In genomic region chr2:11547912-11548497, GRCh38 we compare ENCODE assay signal across 19 cellular contexts. TPM values are rescaled to one million over a fixed set of nuclear protein-coding genes. Genes with fewer than 3 reads are reported as not detected.
DNase-seq lines count a peak whose midpoint lies in the region; ATAC-seq, FAIRE-seq and TF ChIP-seq lines count a peak whose summit lies in the region.
"Had no signal": no experiment of that assay in that cellular context is flagged by ENCODE, and none has a peak within 500 bp of the region (broad histone marks: within the 10 kb centered on the region; RNA-seq: fewer than 3 reads in every experiment).

No MANE protein-coding gene starts in this region.

- no peaks in the 10 kb centered on the region for H3K79me2 ChIP-seq in K562 (ENCODE audit: control insufficient read depth, insufficient read depth, low read length)
- peaks cover 79% of the 10 kb centered on the region for H3K79me2 ChIP-seq in neural progenitor cell (ENCODE audit: low read depth)

- TF ChIP-seq RAD21 in K562 (CRISPR knock-in tag; conservative IDR thresholded peaks at IDR 0.05 in 1 of 2, IDR thresholded peaks at IDR 0.05 in 1 of 2): no peak

- no peak overlapping the region for H3K4me3 Mint-ChIP-seq in neural progenitor cell
- H3K4me3 Mint-ChIP-seq: CD4-positive, CD25-positive, alpha-beta regulatory T cell; CD8-positive, alpha-beta memory T cell; HFFc6 had no signal

- H3K27ac ChIP-seq in HEK293 (ENCODE audit: extremely low read depth, low read depth, low read length) (no peak overlapping the region), K562 (ENCODE audit: extremely low read depth, low read depth, low read length) (no peak overlapping the region), neural progenitor cell (no peak overlapping the region)

- BruUV-seq in K562 (replicated peaks; lab: Mats Ljungman, UMichigan): no TSS peak

- H3K4me1 Mint-ChIP-seq in neural progenitor cell: peaks cover 41% of the 10 kb centered on the region
- H3K4me1 Mint-ChIP-seq: CD4-positive, CD25-positive, alpha-beta regulatory T cell; CD8-positive, alpha-beta memory T cell had no signal

- POLR2A ChIA-PET in HEK293 (lab: Yijun Ruan, JAX): no interaction called here
- POLR2A ChIA-PET in K562 (lab: Yijun Ruan, JAX): interaction anchor here (0.9 to 1.9 kb wide), 2 partner anchors 9 to 17 kb away, joined by 3 to 6 read pairs; no protein-coding TSS in a partner anchor

- H3F3A ChIP-seq in neural progenitor cell (ENCODE audit: low read depth): peaks cover 10% of the 10 kb centered on the region

- H3K9me1 ChIP-seq in K562 (ENCODE audit: control insufficient read depth, insufficient read depth, low read length): no peaks in the 10 kb centered on the region

- in situ Hi-C loops in K562 (cut with MboI): no loop called here

- CTCF ChIA-PET in HEK293 (lab: Yijun Ruan, JAX) (interaction anchor here (0.7 to 2.3 kb wide), 3 partner anchors 14 to 67 kb away, joined by 3 to 12 read pairs (median 7); partner anchors contain the start of gene GREB1), K562 (lab: Yijun Ruan, JAX; ENCODE audit: low intra/inter-chr PET ratio) (no interaction called here)

- H3K4me2 ChIP-seq in K562 (ENCODE audit: insufficient read depth, low read length): no peak overlapping the region
- H3K4me2 ChIP-seq in neural progenitor cell: no peak overlapping the region

- H3K9ac ChIP-seq in K562 (ENCODE audit: insufficient read depth in 1 of 2, low read depth in 2 of 2, low read length in 2 of 2): no peak overlapping the region
- no peak overlapping the region for H3K9ac ChIP-seq in neural progenitor cell

- TF ChIP-seq EP300 in K562 (IDR thresholded peaks at IDR 0.05; ENCODE audit: low read length): no peak

- intact Hi-C loops in K562 (cut with micrococcal nuclease): no loop called here

- H2AFZ ChIP-seq in K562 (ENCODE audit: low read depth, low read length) (no peak overlapping the region), neural progenitor cell (replicated peaks) (no peak overlapping the region)

- H3K4me1 ChIP-seq in HEK293 (ENCODE audit: control insufficient read depth, insufficient read depth, low read length) (no peaks in the 10 kb centered on the region), K562 (replicated peaks in 1 of 2; ENCODE audit: control insufficient read depth in 2 of 2, insufficient read depth in 2 of 2, low read length in 2 of 2) (no peaks in the 10 kb centered on the region; a peak in 1 of 5 replicates), neural progenitor cell (peaks cover 28% of the 10 kb centered on the region)
- H3K4me1 ChIP-seq: BE2C had no signal

- DNase-seq in K562 (ENCODE audit: extremely low read depth in 1 of 4, low spot score in 3 of 4) (no peak), neural progenitor cell (ENCODE audit: low spot score) (no peak), NCI-H524 (lab: John Stamatoyannopoulos, UW) (no peak), iPS-NIHi7 (ENCODE audit: extremely low spot score) (no peak)
- DNase-seq in activated CD4-positive, alpha-beta T cell treated with anti-CD3 and anti-CD28 coated beads, Interleukin-2, amount 50 U/mL, for 48 hours: no peak
- DNase-seq: BE2C; C1 segment of cervical spinal cord; CD4-positive, CD25-positive, alpha-beta regulatory T cell; CD8-positive, alpha-beta memory T cell; COR-L47; DMS 273 treated with DMSO at 0.1 percent for 48 hours; DMS53; DND-41; EL; HCEC 1CT; HFFc6 had no signal

- 0% methylated on average over 6 of the region's 6 CpGs for WGBS in K562 (ENCODE audit: insufficient coverage, low coverage, missing lambda C conversion rate)

- H3K36me3 ChIP-seq in HEK293 (ENCODE audit: control insufficient read depth in 2 of 2, insufficient read depth in 1 of 2, low read length in 2 of 2) (no peaks in the 10 kb centered on the region), K562 (ENCODE audit: control insufficient read depth, insufficient read depth, low read length) (no peaks in the 10 kb centered on the region), neural progenitor cell (no peaks in the 10 kb centered on the region)
- H3K36me3 ChIP-seq: BE2C had no signal

- ATAC-seq in K562: no peak
- ATAC-seq: GM12878 had no signal

- peaks cover 28% of the 10 kb centered on the region for H3K36me3 Mint-ChIP-seq in neural progenitor cell
- H3K36me3 Mint-ChIP-seq: CD4-positive, CD25-positive, alpha-beta regulatory T cell had no signal

- no peaks in the 10 kb centered on the region for H3K9me3 ChIP-seq in HEK293 (ENCODE audit: control insufficient read depth, insufficient read depth, low read depth, low read length)
- H3K9me3 ChIP-seq in K562 (replicated peaks; ENCODE audit: control insufficient read depth, insufficient read depth, low read depth, low read length): no peaks in the 10 kb centered on the region
- H3K9me3 ChIP-seq in neural progenitor cell (ENCODE audit: low read depth): no peaks in the 10 kb centered on the region
- H3K9me3 ChIP-seq: BE2C had no signal

- TF ChIP-seq POLR2A in K562 (conservative IDR thresholded peaks at IDR 0.05): no peak

- H3K9me3 Mint-ChIP-seq in neural progenitor cell: no peaks in the 10 kb centered on the region

- H4K20me1 ChIP-seq in K562 (replicated peaks; ENCODE audit: control insufficient read depth, insufficient read depth, low read length) (0 out of 2 replicates have a peak, but pooled peaks cover 5% of the 10 kb centered on the region), neural progenitor cell (ENCODE audit: low read depth) (peaks cover 49% of the 10 kb centered on the region)

- TF ChIP-seq CTCF in HEK293 (tag by site-specific recombination; IDR thresholded peaks at IDR 0.05) (no peak), K562 (IDR thresholded peaks at IDR 0.05 in 2 of 3, conservative IDR thresholded peaks at IDR 0.05 in 1 of 3; ENCODE audit: insufficient read depth in 2 of 3, low read depth in 1 of 3, low read length in 3 of 3) (no peak), neural progenitor cell (IDR thresholded peaks at IDR 0.05) (no peak)

- H3K4me3 ChIP-seq in HEK293 (ENCODE audit: low read depth, low read length): no peak overlapping the region
- no peak overlapping the region for H3K4me3 ChIP-seq in K562
- no peak overlapping the region for H3K4me3 ChIP-seq in neural progenitor cell
- H3K4me3 ChIP-seq: GM12878 had no signal

- peaks cover 2% of the 10 kb centered on the region for H3K27me3 Mint-ChIP-seq in neural progenitor cell (ENCODE audit: insufficient read depth, low read depth)

- FAIRE-seq in K562 (lab: Jason Lieb, UNC): no peak
- FAIRE-seq: GM12878, GM19239 had no signal

- H3K27me3 ChIP-seq in K562 (ENCODE audit: control insufficient read depth in 2 of 2, insufficient read depth in 2 of 2, low read length in 2 of 2) (peaks cover 37 to 53% of the 10 kb centered on the region in 2 experiments), neural progenitor cell (no peaks in the 10 kb centered on the region)
- H3K27me3 ChIP-seq: BE2C had no signal

- H3K27ac Mint-ChIP-seq in neural progenitor cell: peak overlapping the region; percentile 73
- H3K27ac Mint-ChIP-seq: CD4-positive, CD25-positive, alpha-beta regulatory T cell; CD8-positive, alpha-beta memory T cell; HFFc6 had no signal

TF ChIP-seq in HEK293, 187 proteins besides CTCF, POLR2A, EP300 and RAD21:
- peak; percentile 80 for TF ChIP-seq ZSCAN4 (tag by site-specific recombination; IDR thresholded peaks at IDR 0.05)
- no peak for TF ChIP-seq ZNF16 (tag by site-specific recombination; IDR thresholded peaks at IDR 0.05; ENCODE audit: low read depth)

TF ChIP-seq in K562, 482 proteins besides CTCF, POLR2A, EP300 and RAD21:
- TF ChIP-seq SNRNP70 (optimal IDR thresholded peaks at IDR 0.05; ENCODE audit: low read depth, low read length) (no peak), ZNF121 (CRISPR knock-in tag; conservative IDR thresholded peaks at IDR 0.05) (peak; percentile 16)
- TF ChIP-seq, protein P1, sequence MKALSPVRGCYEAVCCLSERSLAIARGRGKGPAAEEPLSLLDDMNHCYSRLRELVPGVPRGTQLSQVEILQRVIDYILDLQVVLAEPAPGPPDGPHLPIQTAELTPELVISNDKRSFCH (CRISPR knock-in tag; IDR thresholded peaks at IDR 0.05): no peak
- TF ChIP-seq, protein P1 (tag; IDR thresholded peaks at IDR 0.05): no peak
- TF ChIP-seq, protein P2, sequence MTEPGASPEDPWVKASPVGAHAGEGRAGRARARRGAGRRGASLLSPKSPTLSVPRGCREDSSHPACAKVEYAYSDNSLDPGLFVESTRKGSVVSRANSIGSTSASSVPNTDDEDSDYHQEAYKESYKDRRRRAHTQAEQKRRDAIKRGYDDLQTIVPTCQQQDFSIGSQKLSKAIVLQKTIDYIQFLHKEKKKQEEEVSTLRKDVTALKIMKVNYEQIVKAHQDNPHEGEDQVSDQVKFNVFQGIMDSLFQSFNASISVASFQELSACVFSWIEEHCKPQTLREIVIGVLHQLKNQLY (CRISPR knock-in tag; conservative IDR thresholded peaks at IDR 0.05): no peak

RNA-seq across cellular contexts. Expression of gene GREB1, which starts 14.2 kb away (rescaled TPM):
- total RNA-seq in K562 (2011; cell fraction: chromatin; rRNA removed; ENCODE audit: low replicate concordance): 0.21 and 0.90 TPM in 2 replicates
- total RNA-seq in K562 (2011; cell fraction: nucleolus; rRNA removed): 0.33 and 1.2 TPM in 2 replicates
- total RNA-seq in K562 (2011; cell fraction: nucleoplasm; rRNA removed): not detected in 2 replicates
- total RNA-seq in K562 (2014; rRNA removed) (0.65 TPM in 1 of 2 replicates, not detected in the other), K562 (2014; rRNA removed; fragmentation: Illumina TruSeq; extraction: Trizol) (0.44 TPM in 1 of 2 replicates, not detected in the other), K562 (2015; rRNA removed; fragmentation: Illumina TruSeq; extraction: Trizol) (0.07 and 0.19 TPM in 2 replicates), K562 (2021) (0.42 and 1.3 TPM in 2 replicates), neural progenitor cell (ENCODE audit: low replicate concordance) (30.8 and 33.2 TPM in 2 replicates)
- polyA plus RNA-seq in K562 (2011; rRNA removed) (0.07 and 0.22 TPM in 2 replicates), K562 (2014; fragmentation: Illumina TruSeq; extraction: Trizol) (0.07 and 0.09 TPM in 2 replicates), K562 (2014; fragmentation: Nextera tagmentation; extraction: Ambion mirVana) (under 1 TPM; 0.04 to 0.11 TPM), K562 (2014; rRNA removed) (0.58 and 0.86 TPM in 2 replicates)
- polyA plus RNA-seq in K562 (2011; cell fraction: cytosol; rRNA removed): 0.15 and 0.21 TPM in 2 replicates
- 0.04 and 0.13 TPM in 2 replicates for polyA plus RNA-seq in K562 (2011; cell fraction: nucleus; rRNA removed)
- polyA plus RNA-seq in K562 (2012): 0.15 and 0.16 TPM in 2 replicates
- polyA minus RNA-seq in K562 (2011; rRNA and poly(A)+ RNA removed): not detected in 2 replicates
- not detected in 2 replicates for polyA minus RNA-seq in K562 (2011; cell fraction: cytosol; rRNA and poly(A)+ RNA removed)
- not detected in 2 replicates for polyA minus RNA-seq in K562 (2011; cell fraction: nucleus; rRNA and poly(A)+ RNA removed)

Comparison
In these comparisons a context has a peak if more than half of its experiments do, and no peak if none do; other contexts are left out.
1. RNA of gene GREB1, which starts 14.2 kb away (total RNA-seq): 30.8 to 33.2 TPM in neural progenitor cell; 0.07 to 1.3 TPM in K562; every median in the first group is over 10 times any median in the second.
2. Of the 44 proteins assayed by ChIP-seq in both K562 and HEK293: peak only in K562: ZNF121; only in HEK293: none; in both: none; in neither: 43.